34 cellular contexts compared by ENCODE assay signal in the genomic region with DNA sequence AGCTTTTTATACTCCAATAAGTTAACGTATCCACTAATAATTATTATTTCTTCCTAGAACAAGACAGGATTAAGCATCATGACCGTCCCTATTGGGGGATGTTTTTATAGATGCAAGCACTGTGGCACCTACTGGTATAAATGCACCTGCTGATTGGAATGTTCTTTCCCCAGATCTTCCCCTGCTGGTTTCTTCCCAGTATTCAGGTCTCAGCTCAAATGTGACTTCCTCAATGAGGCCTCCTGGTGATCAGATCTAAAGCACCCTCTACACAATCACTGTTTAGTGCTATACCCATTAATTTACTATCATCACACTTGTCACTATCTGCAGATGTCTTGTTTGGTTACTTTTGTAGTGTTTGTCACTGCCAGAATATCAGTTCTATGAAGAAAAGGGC. TPM values are rescaled to one million over a fixed set of nuclear protein-coding genes. Genes with fewer than 3 reads are reported as not detected.
"Had no signal": no experiment of that assay in that cellular context is flagged by ENCODE, and none has a peak within 500 bp of the region (broad histone marks: within the 10 kb centered on the region; RNA-seq: fewer than 3 reads in every experiment).

No MANE protein-coding gene starts in this region.

- DNase-seq: activated CD4-positive, alpha-beta T cell treated with anti-CD3 and anti-CD28 coated beads for 1 hour; activated CD8-positive, alpha-beta memory T cell treated with anti-CD3 and anti-CD28 coated beads, Interleukin-2, amount 10 ng/mL, durations not matched to agents 7 days and 5 days; activated CD8-positive, alpha-beta T cell treated with anti-CD3 and anti-CD28 coated beads, Interleukin-2, amount 10 ng/mL, durations not matched to agents 7 days and 5 days; activated T-cell treated with anti-CD3 and anti-CD28 coated beads, Interleukin-2, amount 50 U/mL, for 48 hours; central memory CD4-positive, alpha-beta T cell; foreskin keratinocyte; heart left ventricle; hypothalamus; immature natural killer cell; kidney; left colon; mammary epithelial cell; naive B cell; nephron progenitor cell; ovary; retina; stimulated activated CD4-positive, alpha-beta T cell treated with anti-CD3 and anti-CD28 coated beads, Interleukin-1b, Interleukin-23, amount 100 ng/mL, for 48 hours; stimulated activated CD4-positive, alpha-beta T cell treated with anti-CD3 and anti-CD28 coated beads, Interleukin-4, amount 100 ng/mL, for 4 hours; stimulated activated CD8-positive, alpha-beta memory T cell treated with anti-CD3 and anti-CD28 coated beads, Interleukin-4, amount 100 ng/mL, for 48 hours; stimulated activated naive CD8-positive, alpha-beta T cell treated with anti-CD3 and anti-CD28 coated beads, Interleukin-15, amount 100 ng/mL, for 72 hours; substantia nigra had no signal

- H3K36me3 ChIP-seq: breast epithelium, esophagus muscularis mucosa, heart left ventricle, ovary, vagina had no signal

- H3K4me1 ChIP-seq: breast epithelium, foreskin keratinocyte had no signal

- H3K36me3 Mint-ChIP-seq: activated naive CD4-positive, alpha-beta T cell treated with anti-CD3 and anti-CD28 coated beads, Interleukin-2, amount 50 U/mL, for 24 hours; immature natural killer cell; naive B cell; stimulated activated memory B cell treated with anti-CD40 and anti-IgM and Interleukin-4, amounts not matched to agents 10 μg/mL and 1 μg/mL and 100 μg/mL, for 72 hours had no signal

- H3K9me3 Mint-ChIP-seq: activated naive CD4-positive, alpha-beta T cell treated with anti-CD3 and anti-CD28 coated beads, Interleukin-2, amount 50 U/mL, for 24 hours; activated T-helper 2 cell treated with anti-CD3 and anti-CD28 coated beads, Interferon-gamma antibody, Interleukin-2, Interleukin-4, amounts not matched to agents 10 μg/mL and 5 μg/mL and 100 μg/mL, durations not matched to agents 14 hours and 24 hours and 36 hours; dendritic cell treated with granulocyte-macrophage colony-stimulating factor and Interleukin-4, amounts not matched to agents 40 ng/mL and 50 ng/mL, for 4 days; immature natural killer cell; stimulated activated memory B cell treated with anti-CD40 and anti-IgM and Interleukin-4, amounts not matched to agents 10 μg/mL and 1 μg/mL and 100 μg/mL, for 72 hours; stimulated activated naive CD8-positive, alpha-beta T cell treated with anti-CD3 and anti-CD28 coated beads, Interleukin-15, amount 100 ng/mL, for 72 hours; T-helper 2 cell treated with Interferon-gamma antibody and Interleukin-4, amounts not matched to agents 5 μg/mL and 100 μg/mL, for 36 hours had no signal

- H3K27me3 Mint-ChIP-seq: progenitor cell of endocrine pancreas, type B pancreatic cell had no signal

- H3K27ac ChIP-seq: breast epithelium, esophagus muscularis mucosa, foreskin keratinocyte, heart left ventricle, ovary, vagina had no signal

- H3K9me3 ChIP-seq: breast epithelium, esophagus muscularis mucosa, heart left ventricle, ovary, vagina had no signal

- H3K27ac Mint-ChIP-seq: activated CD8-positive, alpha-beta memory T cell treated with anti-CD3 and anti-CD28 coated beads, Interleukin-2, amount 10 ng/mL, durations not matched to agents 7 days and 5 days; activated CD8-positive, alpha-beta T cell treated with anti-CD3 and anti-CD28 coated beads, Interleukin-2, amount 10 ng/mL, durations not matched to agents 7 days and 5 days; activated naive CD4-positive, alpha-beta T cell treated with anti-CD3 and anti-CD28 coated beads, Interleukin-2, amount 50 U/mL, for 24 hours; activated T-helper 2 cell treated with anti-CD3 and anti-CD28 coated beads, Interferon-gamma antibody, Interleukin-2, Interleukin-4, amounts not matched to agents 10 μg/mL and 5 μg/mL and 100 μg/mL, durations not matched to agents 14 hours and 24 hours and 36 hours; dendritic cell treated with granulocyte-macrophage colony-stimulating factor and Interleukin-4, amounts not matched to agents 40 ng/mL and 50 ng/mL, for 4 days; immature natural killer cell; mesothelial cell of epicardium; naive B cell; nephron progenitor cell; progenitor cell of endocrine pancreas; stimulated activated memory B cell treated with anti-CD40 and anti-IgM and Interleukin-4, amounts not matched to agents 10 μg/mL and 1 μg/mL and 100 μg/mL, for 72 hours; stimulated activated naive CD8-positive, alpha-beta T cell treated with anti-CD3 and anti-CD28 coated beads, Interleukin-15, amount 100 ng/mL, for 72 hours; T-helper 2 cell treated with Interferon-gamma antibody and Interleukin-4, amounts not matched to agents 5 μg/mL and 100 μg/mL, for 36 hours; type B pancreatic cell had no signal

- H3K4me3 ChIP-seq: breast epithelium, esophagus muscularis mucosa, heart left ventricle, ovary, smooth muscle cell, vagina had no signal

- ATAC-seq: activated CD8-positive, alpha-beta memory T cell treated with anti-CD3 and anti-CD28 coated beads, Interleukin-2, amount 10 ng/mL, durations not matched to agents 7 days and 5 days; activated CD8-positive, alpha-beta T cell treated with anti-CD3 and anti-CD28 coated beads, Interleukin-2, amount 10 ng/mL, durations not matched to agents 7 days and 5 days; foreskin keratinocyte; heart left ventricle; left colon; stimulated activated memory B cell treated with anti-CD40 and anti-IgM and Interleukin-4, amounts not matched to agents 10 μg/mL and 1 μg/mL and 100 μg/mL, for 72 hours; stimulated activated naive CD8-positive, alpha-beta T cell treated with anti-CD3 and anti-CD28 coated beads, Interleukin-15, amount 100 ng/mL, for 72 hours had no signal

- H3K27me3 ChIP-seq: breast epithelium, foreskin keratinocyte, ovary, vagina had no signal

- H3K4me3 Mint-ChIP-seq: activated CD8-positive, alpha-beta memory T cell treated with anti-CD3 and anti-CD28 coated beads, Interleukin-2, amount 10 ng/mL, durations not matched to agents 7 days and 5 days; activated CD8-positive, alpha-beta T cell treated with anti-CD3 and anti-CD28 coated beads, Interleukin-2, amount 10 ng/mL, durations not matched to agents 7 days and 5 days; activated naive CD4-positive, alpha-beta T cell treated with anti-CD3 and anti-CD28 coated beads, Interleukin-2, amount 50 U/mL, for 24 hours; dendritic cell treated with granulocyte-macrophage colony-stimulating factor and Interleukin-4, amounts not matched to agents 40 ng/mL and 50 ng/mL, for 4 days; immature natural killer cell; mesothelial cell of epicardium; nephron progenitor cell; stimulated activated memory B cell treated with anti-CD40 and anti-IgM and Interleukin-4, amounts not matched to agents 10 μg/mL and 1 μg/mL and 100 μg/mL, for 72 hours; stimulated activated naive CD8-positive, alpha-beta T cell treated with anti-CD3 and anti-CD28 coated beads, Interleukin-15, amount 100 ng/mL, for 72 hours; T-helper 2 cell treated with Interferon-gamma antibody and Interleukin-4, amounts not matched to agents 5 μg/mL and 100 μg/mL, for 36 hours; type B pancreatic cell had no signal

- H3K4me2 ChIP-seq: smooth muscle cell had no signal

RNA-seq across cellular contexts. Expression of a gene that starts 56.7 kb away (rescaled TPM):
- total RNA-seq: activated CD8-positive, alpha-beta memory T cell treated with anti-CD3 and anti-CD28 coated beads, Interleukin-2, amount 10 ng/mL, durations not matched to agents 7 days and 5 days; activated CD8-positive, alpha-beta T cell treated with anti-CD3 and anti-CD28 coated beads, Interleukin-2, amount 10 ng/mL, durations not matched to agents 7 days and 5 days; activated T-helper 2 cell treated with anti-CD3 and anti-CD28 coated beads, Interferon-gamma antibody, Interleukin-2, Interleukin-4, amounts not matched to agents 10 μg/mL and 5 μg/mL and 100 μg/mL, durations not matched to agents 14 hours and 24 hours and 36 hours; left colon; liver; vagina had no signal
- polyA plus RNA-seq: heart left ventricle had no signal
